8 cellular contexts compared by ENCODE assay signal in the genomic region with DNA sequence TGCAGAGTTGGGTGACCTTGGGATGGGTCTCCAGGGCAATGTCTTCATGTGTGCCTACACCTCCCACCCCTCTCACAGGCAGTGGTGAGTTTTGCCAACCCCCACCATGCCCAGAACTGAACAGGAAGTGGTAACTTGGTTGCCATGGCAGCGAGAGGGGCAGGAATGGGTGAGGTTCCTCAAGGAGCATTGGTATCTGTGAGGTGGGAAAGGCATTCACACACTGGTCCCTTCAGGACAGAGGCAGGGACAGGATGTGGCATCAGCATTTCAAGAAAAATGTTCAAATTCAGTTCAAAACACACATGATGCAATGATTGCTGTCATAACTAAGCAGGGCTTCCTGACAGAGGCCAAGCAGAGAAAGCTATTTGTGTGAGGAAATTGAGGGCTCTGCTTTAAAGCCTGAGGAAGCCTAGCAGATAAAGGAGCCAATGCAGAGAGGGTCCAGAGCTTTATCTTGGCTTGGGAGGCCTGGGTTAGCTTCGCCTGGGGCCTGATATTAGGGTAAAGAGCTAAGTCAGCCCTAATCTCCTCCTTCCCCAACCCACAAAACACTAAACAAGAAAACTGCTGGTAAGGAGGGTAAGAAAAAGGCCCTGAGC. TPM values are rescaled to one million over a fixed set of nuclear protein-coding genes. Genes with fewer than 3 reads are reported as not detected.
DNase-seq lines count a peak whose midpoint lies in the region; ATAC-seq and TF ChIP-seq lines count a peak whose summit lies in the region.

No MANE protein-coding gene starts in this region.

- H3K23ac ChIP-seq in H9 (ENCODE audit: insufficient read length, low read depth, low read length) = no peak overlapping the region

- no peak overlapping the region for H2BK20ac ChIP-seq in H9 (ENCODE audit: low read depth, low read length, poor library complexity, severe bottlenecking)

- 30 to 54% methylated on average over 2 of the region's 2 CpGs for WGBS in lung, 2 donors
- WGBS in transverse colon (ENCODE audit: low coverage in 1 of 2), 2 donors = 65% methylated on average over 2 of the region's 2 CpGs; no CpG with 5 or more reads in 1 of the 2 donors
- WGBS in H9 (ENCODE audit: extremely low coverage, insufficient read length, low lambda C conversion rate) = no CpG with 5 or more reads among the region's 2 CpGs

- no peak for TF ChIP-seq CTCF in left ventricle myocardium inferior (IDR thresholded peaks at IDR 0.05; ENCODE audit: borderline replicate concordance)
- TF ChIP-seq CTCF in lung (IDR thresholded peaks at IDR 0.05; ENCODE audit: control extremely low read depth, extremely low read depth) = no peak
- no peak for TF ChIP-seq CTCF in transverse colon (IDR thresholded peaks at IDR 0.05)
- no peak for TF ChIP-seq CTCF in H9 (conservative IDR thresholded peaks at IDR 0.05)

- H3K4me2 ChIP-seq in H9 (ENCODE audit: insufficient read depth, insufficient read length, low read length) = no peak overlapping the region

- ATAC-seq in Right ventricle myocardium inferior = peak; percentile 65
- peak; percentile 22 for ATAC-seq in lung (ENCODE audit: insufficient read depth, low FRiP score)

- H3K9me3 Mint-ChIP-seq in activated naive CD4-positive, alpha-beta T cell treated with anti-CD3 and anti-CD28 coated beads, Interleukin-2, amount 10 ng/mL, durations not matched to agents 7 days and 5 days = peaks cover 6% of the 10 kb centered on the region
- H3K9me3 Mint-ChIP-seq in H9 = no peaks in the 10 kb centered on the region

- H2BK120ac ChIP-seq in H9 (ENCODE audit: low read depth, low read length, poor library complexity, severe bottlenecking) = no peak overlapping the region

- H3K27ac ChIP-seq in left ventricle myocardium inferior (replicated peaks) = no peak overlapping the region
- H3K27ac ChIP-seq in SK-N-MC = peak overlapping the region; percentile 76; the same call in 1 of the 2 replicates
- H3K27ac ChIP-seq in lung (ENCODE audit: low read depth in 1 of 2, low read length in 1 of 2) = peak overlapping the region in 1 of 2 donors; percentile 78
- H3K27ac ChIP-seq in transverse colon = peak overlapping the region; percentile 20 to 61 (median 44)
- no peak overlapping the region for H3K27ac ChIP-seq in H9 (ENCODE audit: insufficient read length, low read depth, low read length)

- H3K9ac ChIP-seq in SK-N-MC (ENCODE audit: insufficient read length) (peak overlapping the region; percentile 45), H9 (ENCODE audit: extremely low read depth, insufficient read length, low read length) (no peak overlapping the region)

- DNase-seq in Right ventricle myocardium inferior (ENCODE audit: missing footprints) (peak; percentile 85), left ventricle myocardium inferior (no peak), SK-N-MC (ENCODE audit: low read depth, low spot score) (peak; percentile 37), lung (ENCODE audit: low spot score) (peak; percentile 49), transverse colon (peak; percentile 29), H9 (no peak), NCI-H82 treated with DMSO at 0.1 percent for 48 hours (lab: John Stamatoyannopoulos, UW; ENCODE audit: unreplicated experiment) (no peak)
- DNase-seq in activated naive CD4-positive, alpha-beta T cell treated with anti-CD3 and anti-CD28 coated beads, Interleukin-2, amount 10 ng/mL, durations not matched to agents 7 days and 5 days = peak; percentile 87

- no peak overlapping the region for H2BK12ac ChIP-seq in H9 (ENCODE audit: insufficient read length, low read depth, low read length)

- H2AFZ ChIP-seq in H9 (ENCODE audit: low read length) = no peak overlapping the region

- H3K14ac ChIP-seq in H9 (ENCODE audit: insufficient read depth, low read length) = no peak overlapping the region

- H3K27ac Mint-ChIP-seq in activated naive CD4-positive, alpha-beta T cell treated with anti-CD3 and anti-CD28 coated beads, Interleukin-2, amount 10 ng/mL, durations not matched to agents 7 days and 5 days = peak overlapping the region; percentile 94
- H3K27ac Mint-ChIP-seq in H9 = no peak overlapping the region; a peak in 1 of 7 replicates

- H4K20me1 ChIP-seq in H9 (ENCODE audit: control insufficient read depth, insufficient read depth, insufficient read length) = no peaks in the 10 kb centered on the region

- intact Hi-C loops in Right ventricle myocardium inferior (cut with DNase I) = no loop called here
- intact Hi-C loops in left ventricle myocardium inferior (cut with micrococcal nuclease) = no loop called here
- intact Hi-C loops in transverse colon (cut with DNase I; ENCODE audit: low total_unique reads) = no loop called here

- H3K4me1 ChIP-seq in left ventricle myocardium inferior (no peaks in the 10 kb centered on the region), lung (ENCODE audit: control insufficient read depth in 2 of 2, insufficient read depth in 2 of 2, low read length in 2 of 2) (peaks cover 0 to 2% of the 10 kb centered on the region in 2 donors), transverse colon (peaks cover 0 to 7% (median 0%) of the 10 kb centered on the region in 4 donors), H9 (ENCODE audit: insufficient read depth, low read length) (peaks cover 2% of the 10 kb centered on the region; the same call in 1 of the 2 replicates)

- no peak overlapping the region for H2BK5ac ChIP-seq in H9 (ENCODE audit: insufficient read length, low read length)

- H3K18ac ChIP-seq in H9 (ENCODE audit: insufficient read length, low read depth, low read length) = no peak overlapping the region

- no peak overlapping the region for H2AK5ac ChIP-seq in H9 (ENCODE audit: insufficient read length, low read length)

- H3K36me3 Mint-ChIP-seq in activated naive CD4-positive, alpha-beta T cell treated with anti-CD3 and anti-CD28 coated beads, Interleukin-2, amount 10 ng/mL, durations not matched to agents 7 days and 5 days = peaks cover 40% of the 10 kb centered on the region
- no peaks in the 10 kb centered on the region for H3K36me3 Mint-ChIP-seq in H9 (ENCODE audit: insufficient read depth in 1 of 3, low read depth in 3 of 3)

- peaks cover 39% of the 10 kb centered on the region for H3K27me3 ChIP-seq in left ventricle myocardium inferior (ENCODE audit: low read depth)
- H3K27me3 ChIP-seq in lung (ENCODE audit: control insufficient read depth, insufficient read depth) = no peaks in the 10 kb centered on the region
- no peaks in the 10 kb centered on the region for H3K27me3 ChIP-seq in transverse colon
- no peaks in the 10 kb centered on the region for H3K27me3 ChIP-seq in H9 (ENCODE audit: insufficient read depth, low read length)

- H3K79me2 ChIP-seq in H9 (ENCODE audit: insufficient read depth, low read length) = no peaks in the 10 kb centered on the region

- no peak overlapping the region for H4K5ac ChIP-seq in H9 (ENCODE audit: insufficient read length, low read depth, low read length)

- in situ Hi-C loops in transverse colon (cut with MboI; ENCODE audit: low pct_ligation_motif_present in 1 of 4, low pct_unique_long_range_greater_than_20kb in 1 of 4, low sequenced_read_pairs in 3 of 4) = no loop called here

- H3K4ac ChIP-seq in H9 (ENCODE audit: low read depth, low read length) = no peak overlapping the region

- H3K27me3 Mint-ChIP-seq in activated naive CD4-positive, alpha-beta T cell treated with anti-CD3 and anti-CD28 coated beads, Interleukin-2, amount 10 ng/mL, durations not matched to agents 7 days and 5 days = no peaks in the 10 kb centered on the region
- peaks cover 10% of the 10 kb centered on the region for H3K27me3 Mint-ChIP-seq in H9 (ENCODE audit: low read depth)

- H3K9me3 ChIP-seq in left ventricle myocardium inferior (replicated peaks) = no peaks in the 10 kb centered on the region
- H3K9me3 ChIP-seq in SK-N-MC (ENCODE audit: low read depth, low read length) = no peaks in the 10 kb centered on the region
- no peaks in the 10 kb centered on the region for H3K9me3 ChIP-seq in lung (ENCODE audit: control insufficient read depth in 2 of 2, insufficient read depth in 1 of 2, low read length in 1 of 2)
- no peaks in the 10 kb centered on the region for H3K9me3 ChIP-seq in transverse colon
- H3K9me3 ChIP-seq in H9 (ENCODE audit: control insufficient read depth, low read depth, low read length) = no peaks in the 10 kb centered on the region

- H3K4me3 ChIP-seq in left ventricle myocardium inferior (no peak overlapping the region), SK-N-MC (peak overlapping the region; percentile 38), lung (no peak overlapping the region), transverse colon (no peak overlapping the region)

- H3K4me1 Mint-ChIP-seq in activated naive CD4-positive, alpha-beta T cell treated with anti-CD3 and anti-CD28 coated beads, Interleukin-2, amount 10 ng/mL, durations not matched to agents 7 days and 5 days = peaks cover 80% of the 10 kb centered on the region
- H3K4me1 Mint-ChIP-seq in H9 = peaks cover 14 to 18% of the 10 kb centered on the region in 2 experiments

- H3K79me1 ChIP-seq in H9 (ENCODE audit: insufficient read depth, low read depth, low read length, poor library complexity, severe bottlenecking) = no peaks in the 10 kb centered on the region

- no peak overlapping the region for H4K8ac ChIP-seq in H9 (replicated peaks; ENCODE audit: insufficient read length, low read depth, low read length)

- H3K36me3 ChIP-seq in left ventricle myocardium inferior = no peaks in the 10 kb centered on the region
- no peaks in the 10 kb centered on the region for H3K36me3 ChIP-seq in SK-N-MC (ENCODE audit: insufficient read depth, low read length)
- H3K36me3 ChIP-seq in lung (ENCODE audit: control insufficient read depth in 2 of 2, insufficient read depth in 2 of 2, low read length in 2 of 2) = no peaks in the 10 kb centered on the region
- no peaks in the 10 kb centered on the region for H3K36me3 ChIP-seq in transverse colon

- H2BK15ac ChIP-seq in H9 (ENCODE audit: low read depth, low read length) = no peak overlapping the region

- no peaks in the 10 kb centered on the region for H3K23me2 ChIP-seq in H9 (ENCODE audit: insufficient read length, low read depth, low read length, poor library complexity, severe bottlenecking)

- TF ChIP-seq POLR2A in transverse colon (IDR thresholded peaks at IDR 0.05) = no peak

- H3K4me3 Mint-ChIP-seq in activated naive CD4-positive, alpha-beta T cell treated with anti-CD3 and anti-CD28 coated beads, Interleukin-2, amount 10 ng/mL, durations not matched to agents 7 days and 5 days = peak overlapping the region; percentile 71
- no peak overlapping the region for H3K4me3 Mint-ChIP-seq in H9

- H4K91ac ChIP-seq in H9 (ENCODE audit: insufficient read length, low read depth, low read length) = no peak overlapping the region

- no peak overlapping the region for H3T11ph ChIP-seq in H9 (ENCODE audit: low read length)

- CTCF ChIA-PET in activated naive CD4-positive, alpha-beta T cell treated with anti-CD3 and anti-CD28 coated beads, Interleukin-2, amount 10 ng/mL, durations not matched to agents 7 days and 5 days (lab: Charles Lee) = interaction anchor here (1.0 to 1.6 kb wide), 4 partner anchors 9 to 78 kb away, joined by 3 to 9 read pairs (median 4); no protein-coding TSS in a partner anchor

- TF ChIP-seq EP300 in transverse colon (IDR thresholded peaks at IDR 0.05; ENCODE audit: low read depth) = no peak

- H3K56ac ChIP-seq in H9 (ENCODE audit: insufficient read length, low read depth, low read length) = no peak overlapping the region

RNA-seq across cellular contexts. Expression of gene TREML2, which starts 0.6 kb away (rescaled TPM):
- total RNA-seq in Right ventricle myocardium inferior = 0.11 TPM
- not detected for total RNA-seq in left ventricle myocardium inferior
- 1 to 10 TPM in 1 of 2 donors, under 1 TPM in 1; 0.65 to 1.4 TPM for total RNA-seq in lung
- 1 to 10 TPM in 1 of 2 donors, under 1 TPM in 1; 0.06 to 4.4 TPM for polyA plus RNA-seq in lung
- under 1 TPM in 2 of 4 donors, not detected in 2; 0.14 to 0.64 TPM for total RNA-seq in transverse colon
- total RNA-seq in H9 (2021) = 0.07 TPM in 2 replicates

RNA-seq across cellular contexts. Expression of gene TREML4, which starts 27.8 kb away (rescaled TPM):
- not detected for total RNA-seq in Right ventricle myocardium inferior
- not detected for total RNA-seq in left ventricle myocardium inferior
- total RNA-seq in lung = 1 to 10 TPM in 1 of 2 donors, not detected in 1; 1.3 TPM
- polyA plus RNA-seq in lung = 1 to 10 TPM in 1 of 2 donors, not detected in 1; 5.8 TPM
- total RNA-seq in transverse colon = not detected
- total RNA-seq in H9 (2021) = not detected in 2 replicates

RNA-seq across cellular contexts. Expression of gene TREM2, which starts 37.5 kb away (rescaled TPM):
- total RNA-seq in Right ventricle myocardium inferior = 0.92 TPM
- total RNA-seq in left ventricle myocardium inferior = 0.66 TPM
- 10 to 100 TPM in 1 of 2 donors, 1 to 10 TPM in 1; 1.6 to 10.7 TPM for total RNA-seq in lung
- polyA plus RNA-seq in lung = 10 to 100 TPM in 1 of 2 donors, 1 to 10 TPM in 1; 7.4 to 48.0 TPM
- 1 to 10 TPM in 1 of 4 donors, not detected in 3; 1.5 TPM for total RNA-seq in transverse colon
- 0.31 TPM in 1 of 2 replicates, not detected in the other for total RNA-seq in H9 (2021)

RNA-seq across cellular contexts. Expression of gene TREML1, which starts 46.3 kb away (rescaled TPM):
- not detected for total RNA-seq in Right ventricle myocardium inferior
- total RNA-seq in left ventricle myocardium inferior = not detected
- total RNA-seq in lung = 1 to 10 TPM; 1.2 TPM
- 1 to 10 TPM; 1.2 to 2.2 TPM for polyA plus RNA-seq in lung
- not detected for total RNA-seq in transverse colon
- total RNA-seq in H9 (2021) = not detected in 2 replicates

Comparison
In these comparisons a context has a peak if more than half of its experiments do, and no peak if none do; other contexts are left out.
1. DNase-seq: peak in Right ventricle myocardium inferior (single experiment), SK-N-MC (single experiment), activated naive CD4-positive, alpha-beta T cell treated with anti-CD3 and anti-CD28 coated beads, Interleukin-2, amount 10 ng/mL, durations not matched to agents 7 days and 5 days (single experiment), lung (single experiment) and transverse colon (single experiment); none in left ventricle myocardium inferior (single experiment), H9 (single experiment) and NCI-H82 treated with DMSO at 0.1 percent for 48 hours (single experiment).
2. H3K27ac ChIP-seq: peak in SK-N-MC (single experiment) and transverse colon (4 of 4); none in left ventricle myocardium inferior (single experiment) and H9 (single experiment).